In the genomic region with DNA sequence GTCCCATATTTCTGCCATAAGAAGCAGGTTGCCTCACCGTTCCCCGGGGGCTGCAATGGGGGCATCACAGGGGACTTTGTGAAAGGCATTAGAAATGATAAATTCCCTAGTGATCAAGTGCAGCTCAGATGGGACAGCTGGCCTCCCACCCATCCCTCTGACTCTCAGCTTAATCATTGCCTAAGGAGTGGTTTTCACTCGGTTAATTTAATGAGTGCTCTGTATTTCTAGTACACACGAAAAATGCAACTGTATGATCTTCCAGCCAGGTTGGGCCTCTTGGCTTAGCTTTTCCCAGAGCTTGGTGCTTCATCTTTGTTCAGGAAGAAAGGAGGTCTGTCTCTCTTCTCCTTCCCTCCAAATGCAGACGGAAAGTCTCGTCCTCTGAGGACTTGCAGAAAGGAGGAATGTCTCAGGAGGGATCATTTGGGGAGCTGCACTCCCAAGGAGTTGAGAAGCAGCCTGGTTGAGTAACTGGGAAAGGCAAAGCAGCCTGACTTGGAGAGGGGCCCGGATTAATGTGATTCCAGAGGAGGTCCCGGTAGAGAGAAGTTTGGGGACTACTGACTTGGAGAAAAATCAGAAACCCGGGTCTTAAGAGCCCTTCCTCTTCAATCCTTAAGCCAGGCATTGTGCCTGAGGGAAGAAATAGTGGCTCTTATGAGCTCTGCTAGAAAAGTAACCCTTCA, we compare ENCODE assay signal across 12 cellular contexts. TPM values are rescaled to one million over a fixed set of nuclear protein-coding genes. Genes with fewer than 3 reads are reported as not detected.
DNase-seq lines count a peak whose midpoint lies in the region; ATAC-seq and TF ChIP-seq lines count a peak whose summit lies in the region.
"Had no signal": no experiment of that assay in that cellular context is flagged by ENCODE, and none has a peak within 500 bp of the region (broad histone marks: within the 10 kb centered on the region; RNA-seq: fewer than 3 reads in every experiment).

No MANE protein-coding gene starts in this region.

- H3K36me3 Mint-ChIP-seq in mesothelial cell of epicardium, result no peaks in the 10 kb centered on the region
- no peaks in the 10 kb centered on the region for H3K36me3 Mint-ChIP-seq in natural killer cell
- H3K36me3 Mint-ChIP-seq: CD8-positive, alpha-beta T cell had no signal

- no peak overlapping the region for H3K9ac ChIP-seq in IMR-90 (ENCODE audit: low read depth, low read length)

- H4K8ac ChIP-seq in IMR-90 (ENCODE audit: low read depth in 2 of 2, low read length in 2 of 2), result no peak overlapping the region

- no peak overlapping the region for H3K23ac ChIP-seq in IMR-90 (ENCODE audit: low read depth, low read length)

- H3K4me3 Mint-ChIP-seq in mesothelial cell of epicardium (no peak overlapping the region), natural killer cell (no peak overlapping the region)
- H3K4me3 Mint-ChIP-seq: activated T-cell treated with anti-CD3 and anti-CD28 coated beads, Interleukin-2, amount 50 U/mL, for 4 hours; CD8-positive, alpha-beta T cell had no signal

- H3K27ac ChIP-seq in IMR-90 (ENCODE audit: insufficient read depth, low read length) (no peak overlapping the region), epithelial cell of prostate (peak overlapping the region; percentile 99)

- 0 out of 2 replicates have a peak overlapping the region, but pooled peaks have one; percentile 6 for H2BK20ac ChIP-seq in IMR-90 (ENCODE audit: low read depth, low read length)

- H3K4me1 ChIP-seq in IMR-90 (ENCODE audit: control insufficient read depth, insufficient read depth, low read length), result peaks cover 21% of the 10 kb centered on the region

- H4K20me1 ChIP-seq in IMR-90 (ENCODE audit: insufficient read depth, low read length), result peaks cover 14% of the 10 kb centered on the region; the same call in 1 of the 2 replicates

- no peak overlapping the region for H2BK5ac ChIP-seq in IMR-90 (ENCODE audit: low read depth, low read length, poor library complexity, severe bottlenecking)

- H3K9me3 Mint-ChIP-seq in mesothelial cell of epicardium (no peaks in the 10 kb centered on the region), natural killer cell (no peaks in the 10 kb centered on the region)
- H3K9me3 Mint-ChIP-seq: activated T-cell treated with anti-CD3 and anti-CD28 coated beads, Interleukin-2, amount 50 U/mL, for 4 hours; CD8-positive, alpha-beta T cell had no signal

- H2AFZ ChIP-seq in IMR-90 (replicated peaks; ENCODE audit: low read length, poor library complexity), result no peak overlapping the region

- no peak overlapping the region for H3K18ac ChIP-seq in IMR-90 (ENCODE audit: low read depth, low read length)

- no peak overlapping the region for H3K4me3 ChIP-seq in IMR-90 (ENCODE audit: insufficient read depth, low read depth, low read length)

- WGBS in IMR-90 (ENCODE audit: extremely low coverage in 2 of 2, insufficient read length in 1 of 2), 2 experiments, result no CpG with 5 or more reads among the region's 9 CpGs

- no peaks in the 10 kb centered on the region for H3K9me3 ChIP-seq in IMR-90 (ENCODE audit: control insufficient read depth, insufficient read depth, low read length)

- DNase-seq in IMR-90 (no peak), epithelial cell of prostate (ENCODE audit: low read depth, low spot score) (no peak), mesothelial cell of epicardium (ENCODE audit: low spot score in 2 of 2, unreplicated experiment in 2 of 2) (no peak), superior temporal gyrus (ENCODE audit: extremely low spot score) (peak; percentile 16), NCI-H187 (lab: John Stamatoyannopoulos, UW) (no peak), natural killer cell (no peak)
- DNase-seq in stimulated activated naive CD4-positive, alpha-beta T cell treated with Interleukin-2 at 50 U/mL for 16 hours (lab: John Stamatoyannopoulos, UW), result no peak
- DNase-seq: activated T-cell treated with anti-CD3 and anti-CD28 coated beads, Interleukin-2, amount 50 U/mL, for 4 hours; CD8-positive, alpha-beta T cell; NCI-H446 treated with DMSO at 0.1 percent for 48 hours; stimulated activated CD4-positive, alpha-beta T cell treated with anti-CD3 and anti-CD28 coated beads, Interleukin-4, amount 100 ng/mL, for 4 hours had no signal

- no peak for TF ChIP-seq POLR2A in IMR-90 (IDR thresholded peaks at IDR 0.05; ENCODE audit: low read depth, low read length)

- CTCF ChIA-PET in IMR-90 (lab: Yijun Ruan, JAX), result interaction anchor here (1.5 kb wide), 1 partner anchor 12 kb away, joined by 10 read pairs; no protein-coding TSS in a partner anchor

- ATAC-seq in IMR-90 (ENCODE audit: low read depth), result no peak
- no peak for ATAC-seq in natural killer cell
- no peak for ATAC-seq in GM21576 (IDR thresholded peaks at IDR 0.05; ENCODE audit: unreplicated experiment)
- ATAC-seq: activated T-cell treated with anti-CD3 and anti-CD28 coated beads, Interleukin-2, amount 50 U/mL, for 4 hours; CD8-positive, alpha-beta T cell had no signal

- peak overlapping the region; percentile 47; the same call in 1 of the 2 replicates for H2BK120ac ChIP-seq in IMR-90 (ENCODE audit: low read depth, low read length)

- peaks cover 19% of the 10 kb centered on the region for H3K9me1 ChIP-seq in IMR-90 (ENCODE audit: insufficient read depth, low read length)

- H3K36me3 ChIP-seq in IMR-90 (ENCODE audit: control insufficient read depth, insufficient read depth, low read length), result no peaks in the 10 kb centered on the region

- H3K14ac ChIP-seq in IMR-90 (replicated peaks; ENCODE audit: low read depth, low read length), result peak overlapping the region; percentile 23

- dilution Hi-C loops in IMR-90 (cut with HindIII; ENCODE audit: low sequenced_read_pairs, unreplicated experiment), result no loop called here

- H4K5ac ChIP-seq in IMR-90 (ENCODE audit: low read depth, low read length), result no peak overlapping the region; the same call in 1 of the 2 replicates

- no peak overlapping the region for H2AK9ac ChIP-seq in IMR-90 (replicated peaks; ENCODE audit: low read depth, low read length, poor library complexity)

- in situ Hi-C loops in IMR-90 (cut with MboI; ENCODE audit: low sequenced_read_pairs), result loop anchor here (5.0 kb wide), 1 partner anchor 70 kb away; no protein-coding TSS in a partner anchor

- H3K27ac Mint-ChIP-seq in mesothelial cell of epicardium (peak overlapping the region; percentile 22), natural killer cell (no peak overlapping the region)
- H3K27ac Mint-ChIP-seq: CD8-positive, alpha-beta T cell had no signal

- peaks cover 3 to 60% of the 10 kb centered on the region in 2 experiments; a peak in 3 of 4 replicates for H3K79me1 ChIP-seq in IMR-90 (ENCODE audit: low read depth in 1 of 2, low read length in 2 of 2)

- peaks cover 17% of the 10 kb centered on the region for H3K27me3 Mint-ChIP-seq in mesothelial cell of epicardium (ENCODE audit: low read depth)
- peaks cover 6 to 15% of the 10 kb centered on the region in 2 donors for H3K27me3 Mint-ChIP-seq in natural killer cell (ENCODE audit: low read depth in 2 of 2)

- POLR2A ChIA-PET in IMR-90 (lab: Charles Lee; ENCODE audit: unreplicated experiment), result no interaction called here

- no peak overlapping the region; the same call in 1 of the 2 replicates for H4K91ac ChIP-seq in IMR-90 (ENCODE audit: insufficient read depth, low read depth, low read length)

- no peak overlapping the region for H3K56ac ChIP-seq in IMR-90 (ENCODE audit: extremely low read depth, insufficient read depth, low read length)

- no peak overlapping the region for H2AK5ac ChIP-seq in IMR-90 (ENCODE audit: low read depth, low read length)

- H3K4me2 ChIP-seq in IMR-90 (ENCODE audit: low read depth, low read length), result no peak overlapping the region

- TF ChIP-seq CTCF in IMR-90 (conservative IDR thresholded peaks at IDR 0.05; ENCODE audit: low read depth, low read length), result no peak
- TF ChIP-seq CTCF in mesothelial cell of epicardium (IDR thresholded peaks at IDR 0.05; ENCODE audit: unreplicated experiment), result no peak
- no peak for TF ChIP-seq CTCF in natural killer cell (IDR thresholded peaks at IDR 0.05)

- no peak overlapping the region for H2BK15ac ChIP-seq in IMR-90 (ENCODE audit: low read depth, low read length)

- no TSS peak for BruUV-seq in IMR-90 (replicated peaks; lab: Mats Ljungman, UMichigan)

- TF ChIP-seq RAD21 in IMR-90 (IDR thresholded peaks at IDR 0.05; ENCODE audit: low read length), result no peak

- H3K4ac ChIP-seq in IMR-90 (ENCODE audit: low read depth, low read length), result no peak overlapping the region; the same call in 1 of the 2 replicates

- H3K4me1 Mint-ChIP-seq in mesothelial cell of epicardium (peaks cover 36% of the 10 kb centered on the region), natural killer cell (peaks cover 8 to 21% of the 10 kb centered on the region in 2 donors)

- no peaks in the 10 kb centered on the region for H3K27me3 ChIP-seq in IMR-90 (ENCODE audit: control insufficient read depth, insufficient read depth, low read length)

- intact Hi-C loops in IMR-90 (cut with micrococcal nuclease) (no loop called here), natural killer cell (cut with micrococcal nuclease) (no loop called here)

TF ChIP-seq in IMR-90, 13 proteins besides CTCF, POLR2A, EP300 and RAD21:
- TF ChIP-seq CHD1 (IDR thresholded peaks at IDR 0.05; ENCODE audit: low read depth, low read length) (no peak), MAFK (IDR thresholded peaks at IDR 0.05; ENCODE audit: low read depth, low read length) (no peak), MXI1 (IDR thresholded peaks at IDR 0.05; ENCODE audit: borderline replicate concordance, low read depth, low read length) (no peak), RCOR1 (IDR thresholded peaks at IDR 0.05; ENCODE audit: insufficient replicate concordance, low read length) (no peak), MAZ (IDR thresholded peaks at IDR 0.05; ENCODE audit: borderline replicate concordance, low read depth, low read length) (no peak), CEBPB (IDR thresholded peaks at IDR 0.05; ENCODE audit: low read depth, low read length) (no peak), NFE2L2 (IDR thresholded peaks at IDR 0.05; ENCODE audit: low read depth, low read length) (no peak)
- TF ChIP-seq, protein P1, sequence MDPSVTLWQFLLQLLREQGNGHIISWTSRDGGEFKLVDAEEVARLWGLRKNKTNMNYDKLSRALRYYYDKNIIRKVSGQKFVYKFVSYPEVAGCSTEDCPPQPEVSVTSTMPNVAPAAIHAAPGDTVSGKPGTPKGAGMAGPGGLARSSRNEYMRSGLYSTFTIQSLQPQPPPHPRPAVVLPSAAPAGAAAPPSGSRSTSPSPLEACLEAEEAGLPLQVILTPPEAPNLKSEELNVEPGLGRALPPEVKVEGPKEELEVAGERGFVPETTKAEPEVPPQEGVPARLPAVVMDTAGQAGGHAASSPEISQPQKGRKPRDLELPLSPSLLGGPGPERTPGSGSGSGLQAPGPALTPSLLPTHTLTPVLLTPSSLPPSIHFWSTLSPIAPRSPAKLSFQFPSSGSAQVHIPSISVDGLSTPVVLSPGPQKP (IDR thresholded peaks at IDR 0.05; ENCODE audit: borderline replicate concordance, low read depth, low read length), result no peak

RNA-seq across cellular contexts. Expression of a gene that starts 7.2 kb away (rescaled TPM):
- total RNA-seq in IMR-90 (2012; rRNA removed) (48.8 and 70.0 TPM in 2 replicates), mesothelial cell of epicardium (20.0 to 22.6 TPM (median 22.3 TPM) in 3 replicates), natural killer cell (10 to 100 TPM in 1 of 3 donors, 1 to 10 TPM in 2; 2.1 to 55.9 (median 8.0) TPM)
- polyA plus RNA-seq in IMR-90 (2012; rRNA removed), result 69.1 and 70.9 TPM in 2 replicates
- polyA plus RNA-seq in IMR-90 (2012; cell fraction: cytosol; rRNA removed), result 50.1 and 55.3 TPM in 2 replicates
- 19.2 and 35.5 TPM in 2 replicates for polyA plus RNA-seq in IMR-90 (2012; cell fraction: nucleus; rRNA removed; ENCODE audit: low replicate concordance)
